12 cellular contexts compared by ENCODE assay signal in genomic region chr3:107236661-107237375, GRCh38.
A peak's percentile ranks its signal among the peaks of the same experiment; 100 is the strongest.
DNase-seq lines count a peak whose midpoint lies in the region; ATAC-seq, FAIRE-seq and TF ChIP-seq lines count a peak whose summit lies in the region.
"Had no signal": no experiment of that assay in that cellular context is flagged by ENCODE, and none has a peak within 500 bp of the region (broad histone marks: within the 10 kb centered on the region; RNA-seq: fewer than 3 reads in every experiment).

No MANE protein-coding gene starts in this region.

- TF ChIP-seq POLR2A in H1 (IDR thresholded peaks at IDR 0.05; ENCODE audit: control extremely low read depth in 1 of 2, low read depth in 2 of 2, low read length in 2 of 2): no peak

- H3K36me3 ChIP-seq in PC-3 (ENCODE audit: low read depth, low read length) (no peaks in the 10 kb centered on the region), H1 (ENCODE audit: control insufficient read depth in 2 of 4, insufficient read depth in 4 of 4, low read length in 3 of 4) (no peaks in the 10 kb centered on the region), psoas muscle (ENCODE audit: insufficient read depth in 1 of 2, low read depth in 1 of 2) (no peaks in the 10 kb centered on the region)
- H3K36me3 ChIP-seq: lower lobe of right lung, neutrophil, vagina had no signal

- H3K56ac ChIP-seq in H1 (replicated peaks; ENCODE audit: insufficient read length, low read depth, low read length): no peak overlapping the region

- no peak overlapping the region for H4K8ac ChIP-seq in H1 (ENCODE audit: extremely low read depth, insufficient read depth, low read length)

- H3K18ac ChIP-seq in H1 (ENCODE audit: extremely low read depth, low read length): no peak overlapping the region

- H4K5ac ChIP-seq in H1 (ENCODE audit: insufficient read length, low read depth, low read length): no peak overlapping the region

- intact Hi-C loops in PC-3 (cut with micrococcal nuclease): loop anchor here (1.0 to 10.0 kb wide), 8 partner anchors 29 to 1318 kb away; no protein-coding TSS in a partner anchor
- intact Hi-C loops in psoas muscle (cut with DNase I): loop anchor here (5.0 to 10.0 kb wide), 5 partner anchors 195 to 1248 kb away; partner anchors contain the start of gene BBX (in 1 of the 2)

- H3K27ac ChIP-seq in PC-3 (ENCODE audit: low read length): peak overlapping the region; percentile 28
- no peak overlapping the region for H3K27ac ChIP-seq in H1 (ENCODE audit: low read depth, low read length)
- H3K27ac ChIP-seq in psoas muscle: peak overlapping the region; percentile 11
- H3K27ac ChIP-seq: neutrophil, vagina had no signal

- H4K20me1 ChIP-seq in PC-3 (ENCODE audit: low read length) (no peaks in the 10 kb centered on the region), H1 (replicated peaks in 1 of 2; ENCODE audit: control insufficient read depth in 1 of 2, insufficient read depth in 2 of 2, low read length in 2 of 2) (no peaks in the 10 kb centered on the region)

- FAIRE-seq in H1 (lab: Jason Lieb, UNC): no peak

- no peaks in the 10 kb centered on the region for H3F3A ChIP-seq in PC-3 (ENCODE audit: low read length, unreplicated experiment)

- peaks cover 9% of the 10 kb centered on the region for H3K23me2 ChIP-seq in H1 (ENCODE audit: low read depth, low read length)

- H3K4me2 ChIP-seq in PC-3 (ENCODE audit: low read length): peak overlapping the region; percentile 87
- H3K4me2 ChIP-seq in H1 (ENCODE audit: insufficient read depth in 1 of 2, low read depth in 2 of 2, low read length in 2 of 2): no peak overlapping the region

- no peak overlapping the region for H2BK120ac ChIP-seq in H1 (replicated peaks; ENCODE audit: low read depth, low read length)

- no peak overlapping the region for H2BK12ac ChIP-seq in H1 (ENCODE audit: low read depth, low read length)

- no peak overlapping the region for H2BK20ac ChIP-seq in H1 (ENCODE audit: low read length)

- ATAC-seq in PC-3: no peak
- peak in 1 of 4 donors; percentile 18 for ATAC-seq in psoas muscle

- WGBS in H1 (ENCODE audit: extremely low coverage in 1 of 2, insufficient coverage in 1 of 2, insufficient read length in 1 of 2, insufficient replicate concordance in 2 of 2, low coverage in 1 of 2, low lambda C conversion rate in 2 of 2, missing lambda C conversion rate in 1 of 2), 2 experiments: 91% methylated on average over 4 of the region's 4 CpGs; no CpG with 5 or more reads in 1 of the 2 experiments
- 49 to 75% (median 55%) methylated on average over 4 of the region's 4 CpGs for WGBS in psoas muscle, 3 donors

- no peak overlapping the region; the same call in 1 of the 2 replicates for H3K9ac ChIP-seq in PC-3 (ENCODE audit: low read length)
- H3K9ac ChIP-seq in H1 (replicated peaks in 1 of 4; ENCODE audit: extremely low read depth in 1 of 4, low read depth in 3 of 4, low read length in 3 of 4): no peak overlapping the region

- CTCF ChIA-PET in PC-3 (lab: Charles Lee): interaction anchor here (0.6 to 1.8 kb wide), 6 partner anchors 33 to 440 kb away, joined by 3 to 12 read pairs (median 4); no protein-coding TSS in a partner anchor
- CTCF ChIA-PET in H1 (lab: Charles Lee; ENCODE audit: partially characterized antibody): interaction anchor here (0.6 to 6.9 kb wide), 36 partner anchors 9 to 1241 kb away, joined by 3 to 66 read pairs (median 6); no protein-coding TSS in a partner anchor

- POLR2A ChIA-PET in PC-3 (lab: Charles Lee; ENCODE audit: unreplicated experiment) (interaction anchor here (0.7 kb wide), 1 partner anchor 20 kb away, joined by 3 read pairs; no protein-coding TSS in a partner anchor), H1 (lab: Charles Lee; ENCODE audit: partially characterized antibody) (interaction anchor here (1.0 kb wide), 1 partner anchor 195 kb away, joined by 3 read pairs; no protein-coding TSS in a partner anchor)

- peaks cover 12% of the 10 kb centered on the region for H3K79me2 ChIP-seq in PC-3 (ENCODE audit: low read length)
- no peaks in the 10 kb centered on the region for H3K79me2 ChIP-seq in H1 (ENCODE audit: control insufficient read depth in 1 of 2, insufficient read depth in 2 of 2, low read length in 2 of 2)

- H3K79me1 ChIP-seq in H1 (ENCODE audit: low read depth, low read length): no peaks in the 10 kb centered on the region

- H2BK15ac ChIP-seq in H1 (ENCODE audit: low read length): no peak overlapping the region

- H3K9me2 ChIP-seq in PC-3 (replicated peaks; ENCODE audit: low read length): no peaks in the 10 kb centered on the region

- H2BK5ac ChIP-seq in H1 (ENCODE audit: low read depth, low read length): no peak overlapping the region

- H3K14ac ChIP-seq in H1 (ENCODE audit: insufficient read length): no peak overlapping the region

- H2AFZ ChIP-seq in PC-3 (ENCODE audit: low read length): peak overlapping the region; percentile 93
- no peak overlapping the region for H2AFZ ChIP-seq in H1 (ENCODE audit: low read length)

- TF ChIP-seq RAD21 in H1 (IDR thresholded peaks at IDR 0.05 in 1 of 2, conservative IDR thresholded peaks at IDR 0.05 in 1 of 2; ENCODE audit: low read depth in 2 of 2, low read length in 2 of 2): no peak

- H3K4ac ChIP-seq in H1 (replicated peaks; ENCODE audit: insufficient read length, low read depth, low read length): no peak overlapping the region

- H3K9me3 ChIP-seq in PC-3 (ENCODE audit: low read length) (no peaks in the 10 kb centered on the region), H1 (ENCODE audit: insufficient read depth in 2 of 2, low read depth in 1 of 2, low read length in 1 of 2) (no peaks in the 10 kb centered on the region), psoas muscle (no peaks in the 10 kb centered on the region)
- H3K9me3 ChIP-seq: lower lobe of right lung, neutrophil, vagina had no signal

- no peak overlapping the region for H3K23ac ChIP-seq in H1 (ENCODE audit: insufficient read length)

- H3K27me3 ChIP-seq in PC-3 (ENCODE audit: low read length): no peaks in the 10 kb centered on the region
- H3K27me3 ChIP-seq in H1 (replicated peaks in 1 of 4; ENCODE audit: control insufficient read depth in 3 of 4, extremely low read depth in 1 of 4, insufficient read depth in 3 of 4, low read length in 3 of 4): peaks cover 0 to 8% (median 4%) of the 10 kb centered on the region in 4 experiments; a peak in 4 of 7 replicates
- no peaks in the 10 kb centered on the region for H3K27me3 ChIP-seq in psoas muscle (ENCODE audit: insufficient read depth in 3 of 3, low read length in 2 of 3)
- H3K27me3 ChIP-seq: vagina had no signal

- H3K4me1 ChIP-seq in PC-3 (ENCODE audit: insufficient read depth, low read length) (peaks cover 17% of the 10 kb centered on the region), H1 (replicated peaks in 1 of 4; ENCODE audit: control insufficient read depth in 3 of 4, insufficient read depth in 4 of 4, low read length in 3 of 4) (peaks cover 0 to 3% (median 0%) of the 10 kb centered on the region in 4 experiments; a peak in 2 of 7 replicates), psoas muscle (peaks cover 13% of the 10 kb centered on the region)

- no peak overlapping the region for H2AK5ac ChIP-seq in H1 (ENCODE audit: low read depth, low read length)

- H3K4me3 ChIP-seq in PC-3 (ENCODE audit: low read length): peak overlapping the region; percentile 73
- H3K4me3 ChIP-seq in H1 (ENCODE audit: extremely low read depth in 1 of 4, insufficient read depth in 2 of 4, low read depth in 3 of 4, low read length in 4 of 4): no peak overlapping the region
- no peak overlapping the region for H3K4me3 ChIP-seq in psoas muscle

- peak overlapping the region; percentile 65 for H4K91ac ChIP-seq in H1 (replicated peaks; ENCODE audit: insufficient read length, low read length)

- no peak for TF ChIP-seq EP300 in H1 (IDR thresholded peaks at IDR 0.05; ENCODE audit: borderline replicate concordance in 1 of 2, low read depth in 2 of 2, low read length in 2 of 2)

- DNase-seq in Daoy (ENCODE audit: low read depth) (peak; percentile 19), PC-3 (no peak), H1 (ENCODE audit: low read depth in 1 of 2, low spot score in 2 of 2) (no peak), psoas muscle (no peak), NCI-H146 (lab: John Stamatoyannopoulos, UW) (no peak), cerebellum (ENCODE audit: low spot score) (no peak), activated T-cell treated with anti-CD3 and anti-CD28 coated beads for 4 hours (no peak)
- no peak for DNase-seq in effector CD4-positive, alpha-beta T cell
- DNase-seq: activated CD4-positive, alpha-beta T cell treated with anti-CD3 and anti-CD28 coated beads, Interleukin-2, amount 50 U/mL, for 1 hour; lower lobe of right lung had no signal

- TF ChIP-seq CTCF in PC-3 (conservative IDR thresholded peaks at IDR 0.05; ENCODE audit: low read depth, low read length) (no peak), H1 (IDR thresholded peaks at IDR 0.05; ENCODE audit: control extremely low read depth in 1 of 3, insufficient read depth in 1 of 3, low read depth in 1 of 3, low read length in 3 of 3) (no peak), psoas muscle (IDR thresholded peaks at IDR 0.05) (no peak)

- no TSS peak for BruUV-seq in PC-3 (replicated peaks; lab: Mats Ljungman, UMichigan)

TF ChIP-seq in H1, 55 proteins besides CTCF, POLR2A, EP300 and RAD21 (continues in another document):
- TF ChIP-seq SP4 (IDR thresholded peaks at IDR 0.05; ENCODE audit: low read length): no peak
- no peak for TF ChIP-seq CBX5 (IDR thresholded peaks at IDR 0.05; ENCODE audit: low read depth, low read length)
- no peak for TF ChIP-seq SAP30 (IDR thresholded peaks at IDR 0.05; ENCODE audit: insufficient read depth, insufficient replicate concordance, low read length)
- no peak for TF ChIP-seq GABPA (IDR thresholded peaks at IDR 0.05; ENCODE audit: borderline replicate concordance, insufficient read depth, low read length)
